In genomic region chr18:63302647-63303405, GRCh38 we compare ENCODE assay signal across 12 cellular contexts. TPM values are rescaled to one million over a fixed set of nuclear protein-coding genes. Genes with fewer than 3 reads are reported as not detected.
A peak's percentile ranks its signal among the peaks of the same experiment; 100 is the strongest.
DNase-seq lines count a peak whose midpoint lies in the region; ATAC-seq and TF ChIP-seq lines count a peak whose summit lies in the region.
"Had no signal": no experiment of that assay in that cellular context is flagged by ENCODE, and none has a peak within 500 bp of the region (broad histone marks: within the 10 kb centered on the region; RNA-seq: fewer than 3 reads in every experiment).

No MANE protein-coding gene starts in this region.

- H3K27me3 ChIP-seq in body of pancreas (no peaks in the 10 kb centered on the region), spleen (replicated peaks in 1 of 7) (no peaks in the 10 kb centered on the region), esophagus squamous epithelium (no peaks in the 10 kb centered on the region)
- H3K27me3 ChIP-seq: left lung had no signal

- 43% methylated on average over 5 of the region's 5 CpGs for WGBS in body of pancreas, 2 donors
- WGBS in spleen, 5 donors, result 42 to 47% (median 44%) methylated on average over 5 of the region's 5 CpGs
- 48 to 65% methylated on average over 5 of the region's 5 CpGs for WGBS in esophagus squamous epithelium, 2 donors

- TF ChIP-seq CTCF in body of pancreas (IDR thresholded peaks at IDR 0.05), result no peak
- no peak for TF ChIP-seq CTCF in spleen (IDR thresholded peaks at IDR 0.05 in 8 of 11, conservative IDR thresholded peaks at IDR 0.05 in 3 of 11)
- TF ChIP-seq CTCF in esophagus squamous epithelium (IDR thresholded peaks at IDR 0.05), result no peak

- H3K9me3 ChIP-seq in body of pancreas, result no peaks in the 10 kb centered on the region
- no peaks in the 10 kb centered on the region for H3K9me3 ChIP-seq in spleen
- no peaks in the 10 kb centered on the region for H3K9me3 ChIP-seq in esophagus squamous epithelium
- H3K9me3 ChIP-seq: left lung had no signal

- intact Hi-C loops in body of pancreas (cut with DNase I) (no loop called here), spleen (cut with DNase I; ENCODE audit: low total_unique reads) (no loop called here), esophagus squamous epithelium (cut with DNase I) (no loop called here)

- peaks cover 82% of the 10 kb centered on the region for H3K4me1 Mint-ChIP-seq in T-helper 1 cell treated with Interleukin-12 subunit alpha and Interleukin-12 subunit beta and Interleukin-4 antibody, amounts not matched to agents 30 μg/mL and 1 μg/mL, for 36 hours (ENCODE audit: low read depth)
- H3K4me1 Mint-ChIP-seq: endodermal cell had no signal

- H3K36me3 ChIP-seq in body of pancreas (replicated peaks in 1 of 2; ENCODE audit: insufficient read depth in 1 of 2, low read depth in 2 of 2), result no peaks in the 10 kb centered on the region
- H3K36me3 ChIP-seq in spleen, result peaks cover 0 to 22% (median 2%) of the 10 kb centered on the region in 6 donors
- no peaks in the 10 kb centered on the region for H3K36me3 ChIP-seq in esophagus squamous epithelium
- H3K36me3 ChIP-seq: left lung had no signal

- no peaks in the 10 kb centered on the region for H3K27me3 Mint-ChIP-seq in T-helper 1 cell treated with Interleukin-12 subunit alpha and Interleukin-12 subunit beta and Interleukin-4 antibody, amounts not matched to agents 30 μg/mL and 1 μg/mL, for 36 hours (ENCODE audit: low read depth)

- no peak for TF ChIP-seq POLR2A in body of pancreas (IDR thresholded peaks at IDR 0.05)
- TF ChIP-seq POLR2A in spleen (IDR thresholded peaks at IDR 0.05), result no peak
- no peak for TF ChIP-seq POLR2A in esophagus squamous epithelium (IDR thresholded peaks at IDR 0.05)

- ATAC-seq in GM21423 (IDR thresholded peaks at IDR 0.05; ENCODE audit: unreplicated experiment) (peak; percentile 32), body of pancreas (no peak)
- ATAC-seq: K562 had no signal

- H3K4me3 Mint-ChIP-seq in T-helper 1 cell treated with Interleukin-12 subunit alpha and Interleukin-12 subunit beta and Interleukin-4 antibody, amounts not matched to agents 30 μg/mL and 1 μg/mL, for 36 hours, result peak overlapping the region; percentile 55
- H3K4me3 Mint-ChIP-seq: endodermal cell had no signal

- peak overlapping the region; percentile 85 for H3K27ac Mint-ChIP-seq in T-helper 1 cell treated with Interleukin-12 subunit alpha and Interleukin-12 subunit beta and Interleukin-4 antibody, amounts not matched to agents 30 μg/mL and 1 μg/mL, for 36 hours
- H3K27ac Mint-ChIP-seq: endodermal cell had no signal

- no peaks in the 10 kb centered on the region for H3K9me3 Mint-ChIP-seq in T-helper 1 cell treated with Interleukin-12 subunit alpha and Interleukin-12 subunit beta and Interleukin-4 antibody, amounts not matched to agents 30 μg/mL and 1 μg/mL, for 36 hours
- H3K9me3 Mint-ChIP-seq: endodermal cell had no signal

- DNase-seq in T-helper 1 cell, result no peak
- no peak for DNase-seq in body of pancreas
- DNase-seq in spleen, result no peak
- no peak for DNase-seq in esophagus squamous epithelium (lab: John Stamatoyannopoulos, UW)
- no peak for DNase-seq in DMS79 (lab: John Stamatoyannopoulos, UW)
- no peak for DNase-seq in globus pallidus (ENCODE audit: low spot score)
- DNase-seq: endodermal cell, left lung, NCI-H2029 had no signal

- H3K36me3 Mint-ChIP-seq in T-helper 1 cell treated with Interleukin-12 subunit alpha and Interleukin-12 subunit beta and Interleukin-4 antibody, amounts not matched to agents 30 μg/mL and 1 μg/mL, for 36 hours (ENCODE audit: low read depth), result peaks cover 72% of the 10 kb centered on the region

- H3K4me1 ChIP-seq in body of pancreas (peaks cover 12% of the 10 kb centered on the region), spleen (peaks cover 64 to 100% (median 94%) of the 10 kb centered on the region in 6 donors), esophagus squamous epithelium (peaks cover 0 to 58% (median 11%) of the 10 kb centered on the region in 3 donors)

- H3K4me3 ChIP-seq in body of pancreas (no peak overlapping the region), spleen (no peak overlapping the region), esophagus squamous epithelium (no peak overlapping the region)
- H3K4me3 ChIP-seq: K562, left lung had no signal

- H3K27ac ChIP-seq in body of pancreas (peak overlapping the region in 3 of 4 donors; percentile 20 to 51 (median 22)), spleen (peak overlapping the region; percentile 15 to 82 (median 62)), esophagus squamous epithelium (peak overlapping the region in 2 of 4 donors; percentile 21 to 44)
- H3K27ac ChIP-seq: left lung had no signal

RNA-seq across cellular contexts. Expression of gene BCL2, which starts 16.7 kb away (rescaled TPM):
- total RNA-seq in body of pancreas (10 to 100 TPM; 10.1 to 18.5 TPM), spleen (100 to 1,000 TPM in 1 of 7 donors, 10 to 100 TPM in 6; 65.7 to 112 (median 83.2) TPM), esophagus squamous epithelium (10 to 100 TPM in 1 of 4 donors, 1 to 10 TPM in 3; 3.1 to 17.4 (median 4.2) TPM)
- 10 to 100 TPM in 2 of 3 donors, 1 to 10 TPM in 1; 9.6 to 18.0 (median 15.0) TPM for polyA plus RNA-seq in spleen
